Comparison of ENCODE assay signal across 1 cellular context in the genomic region with DNA sequence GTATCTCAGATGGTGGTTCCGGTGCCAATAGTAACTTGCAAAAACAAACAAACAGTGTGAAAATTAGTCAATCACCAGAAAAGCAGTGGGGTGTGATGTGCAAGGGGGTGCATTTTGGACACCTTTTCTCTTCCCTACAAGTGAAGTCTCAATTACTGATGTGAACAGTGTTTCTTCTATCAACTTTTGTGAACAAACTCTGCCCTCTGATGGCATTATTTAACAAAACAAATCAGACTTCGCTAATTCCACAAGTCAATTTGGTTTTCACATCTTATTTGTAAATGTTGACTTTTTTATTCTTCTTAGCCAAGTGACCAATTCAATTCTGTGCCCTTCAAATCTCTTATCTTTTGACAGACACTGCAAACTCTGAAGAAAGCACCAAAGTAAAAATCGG.
TF ChIP-seq lines count a peak whose summit lies in the region.

No MANE protein-coding gene starts in this region.

TF ChIP-seq in HCT116, 20 proteins besides CTCF, POLR2A, EP300 and RAD21 (continued from another document):
- TF ChIP-seq, protein P1, sequence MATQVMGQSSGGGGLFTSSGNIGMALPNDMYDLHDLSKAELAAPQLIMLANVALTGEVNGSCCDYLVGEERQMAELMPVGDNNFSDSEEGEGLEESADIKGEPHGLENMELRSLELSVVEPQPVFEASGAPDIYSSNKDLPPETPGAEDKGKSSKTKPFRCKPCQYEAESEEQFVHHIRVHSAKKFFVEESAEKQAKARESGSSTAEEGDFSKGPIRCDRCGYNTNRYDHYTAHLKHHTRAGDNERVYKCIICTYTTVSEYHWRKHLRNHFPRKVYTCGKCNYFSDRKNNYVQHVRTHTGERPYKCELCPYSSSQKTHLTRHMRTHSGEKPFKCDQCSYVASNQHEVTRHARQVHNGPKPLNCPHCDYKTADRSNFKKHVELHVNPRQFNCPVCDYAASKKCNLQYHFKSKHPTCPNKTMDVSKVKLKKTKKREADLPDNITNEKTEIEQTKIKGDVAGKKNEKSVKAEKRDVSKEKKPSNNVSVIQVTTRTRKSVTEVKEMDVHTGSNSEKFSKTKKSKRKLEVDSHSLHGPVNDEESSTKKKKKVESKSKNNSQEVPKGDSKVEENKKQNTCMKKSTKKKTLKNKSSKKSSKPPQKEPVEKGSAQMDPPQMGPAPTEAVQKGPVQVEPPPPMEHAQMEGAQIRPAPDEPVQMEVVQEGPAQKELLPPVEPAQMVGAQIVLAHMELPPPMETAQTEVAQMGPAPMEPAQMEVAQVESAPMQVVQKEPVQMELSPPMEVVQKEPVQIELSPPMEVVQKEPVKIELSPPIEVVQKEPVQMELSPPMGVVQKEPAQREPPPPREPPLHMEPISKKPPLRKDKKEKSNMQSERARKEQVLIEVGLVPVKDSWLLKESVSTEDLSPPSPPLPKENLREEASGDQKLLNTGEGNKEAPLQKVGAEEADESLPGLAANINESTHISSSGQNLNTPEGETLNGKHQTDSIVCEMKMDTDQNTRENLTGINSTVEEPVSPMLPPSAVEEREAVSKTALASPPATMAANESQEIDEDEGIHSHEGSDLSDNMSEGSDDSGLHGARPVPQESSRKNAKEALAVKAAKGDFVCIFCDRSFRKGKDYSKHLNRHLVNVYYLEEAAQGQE (IDR thresholded peaks at IDR 0.05; ENCODE audit: low read depth), result no peak
- no peak for TF ChIP-seq EZH2 (IDR thresholded peaks at IDR 0.05)
- no peak for TF ChIP-seq JUND (IDR thresholded peaks at IDR 0.05)
